In genomic region chr1:26705227-26705626, GRCh38 we compare ENCODE assay signal across 8 cellular contexts. TPM values are rescaled to one million over a fixed set of nuclear protein-coding genes. Genes with fewer than 3 reads are reported as not detected.
DNase-seq lines count a peak whose midpoint lies in the region; ATAC-seq and TF ChIP-seq lines count a peak whose summit lies in the region.
"Not testable (repeated sequence)": the region's sequence is repeated elsewhere in the genome, so short reads cannot be mapped to it uniquely, and the experiment has no call there.

No MANE protein-coding gene starts in this region.

- not testable (repeated sequence) for H3K27ac Mint-ChIP-seq in CD8-positive, alpha-beta T cell

- H3K4me1 ChIP-seq in CD8-positive, alpha-beta T cell (ENCODE audit: insufficient read depth, low read length): peaks cover 71% of the 10 kb centered on the region
- H3K4me1 ChIP-seq in KMS-11 (ENCODE audit: low read depth, poor library complexity, severe bottlenecking) (peaks cover 86% of the 10 kb centered on the region), SJSA1 (replicated peaks) (peaks cover 61% of the 10 kb centered on the region), ascending aorta (peaks cover 26 to 82% of the 10 kb centered on the region in 2 donors), esophagus muscularis mucosa (peaks cover 77 to 89% (median 78%) of the 10 kb centered on the region in 4 donors), mesenchymal stem cell (ENCODE audit: control insufficient read depth, insufficient read depth, low read depth, low read length) (peaks cover 13% of the 10 kb centered on the region), psoas muscle (peaks cover 71% of the 10 kb centered on the region), thyroid gland (peaks cover 61 to 78% of the 10 kb centered on the region in 2 donors)

- H4K20me1 ChIP-seq in KMS-11 (ENCODE audit: insufficient read depth): peaks cover 51% of the 10 kb centered on the region

- POLR2A ChIA-PET in CD8-positive, alpha-beta T cell (lab: Charles Lee): interaction anchor here (1.1 to 2.1 kb wide), 3 partner anchors 9 to 23 kb away, joined by 3 to 6 read pairs (median 6); partner anchors contain the start of gene ARID1A

- peak overlapping the region; percentile 36; the same call in 1 of the 2 replicates for H3K4me2 ChIP-seq in KMS-11
- not testable (repeated sequence) for H3K4me2 ChIP-seq in mesenchymal stem cell (ENCODE audit: low read length, poor library complexity, severe bottlenecking)

- not testable (repeated sequence) for TF ChIP-seq CTCF in CD8-positive, alpha-beta T cell (IDR thresholded peaks at IDR 0.05); KMS-11 (conservative IDR thresholded peaks at IDR 0.05; ENCODE audit: low read depth, low read length); ascending aorta (IDR thresholded peaks at IDR 0.05); esophagus muscularis mucosa (IDR thresholded peaks at IDR 0.05); psoas muscle (IDR thresholded peaks at IDR 0.05); thyroid gland (IDR thresholded peaks at IDR 0.05)

- intact Hi-C loops in CD8-positive, alpha-beta T cell (cut with DNase I, micrococcal nuclease); ascending aorta (cut with DNase I); esophagus muscularis mucosa (cut with DNase I); thyroid gland (cut with DNase I): not testable (repeated sequence)
- intact Hi-C loops in psoas muscle (cut with DNase I): loop anchor here in 1 of 2 donors (10.0 kb wide), 1 partner anchor 60 kb away; no protein-coding TSS in a partner anchor

- not testable (repeated sequence) for H2BK12ac ChIP-seq in mesenchymal stem cell (ENCODE audit: low read length in 2 of 2)

- not testable (repeated sequence) for H3K14ac ChIP-seq in mesenchymal stem cell (ENCODE audit: low read length in 2 of 2)

- not testable (repeated sequence) for H3K9ac ChIP-seq in KMS-11; mesenchymal stem cell (ENCODE audit: low read length)

- DNase-seq in CD8-positive, alpha-beta T cell; SJSA1 (ENCODE audit: low read depth in 1 of 2, low spot score in 2 of 2); ascending aorta (ENCODE audit: low spot score in 2 of 2); esophagus muscularis mucosa (ENCODE audit: extremely low spot score); mesenchymal stem cell; psoas muscle; thyroid gland: not testable (repeated sequence)

- H3K27me3 Mint-ChIP-seq in CD8-positive, alpha-beta T cell (ENCODE audit: low read depth): not testable (repeated sequence)

- 95% methylated on average over 4 of the region's 4 CpGs for WGBS in esophagus muscularis mucosa
- 95% methylated on average over 3 of the region's 4 CpGs for WGBS in mesenchymal stem cell
- 81 to 98% (median 82%) methylated on average over 4 of the region's 4 CpGs for WGBS in psoas muscle, 3 donors
- 75 to 81% methylated on average over 4 of the region's 4 CpGs for WGBS in thyroid gland, 2 donors

- not testable (repeated sequence) for H2BK5ac ChIP-seq in mesenchymal stem cell (ENCODE audit: low read depth, low read length, poor library complexity, severe bottlenecking)

- H3K79me1 ChIP-seq in mesenchymal stem cell (replicated peaks; ENCODE audit: low read length, poor library complexity, severe bottlenecking): not testable (repeated sequence)

- H4K91ac ChIP-seq in mesenchymal stem cell (ENCODE audit: low read length): not testable (repeated sequence)

- H2BK15ac ChIP-seq in mesenchymal stem cell (ENCODE audit: low read depth, poor library complexity, severe bottlenecking): not testable (repeated sequence)

- H3K4me3 Mint-ChIP-seq in CD8-positive, alpha-beta T cell: peak overlapping the region; percentile 9

- not testable (repeated sequence) for H3K9me3 Mint-ChIP-seq in CD8-positive, alpha-beta T cell

- CTCF ChIA-PET in CD8-positive, alpha-beta T cell (lab: Charles Lee): interaction anchor here (1.3 to 4.8 kb wide), 2 partner anchors 13 to 83 kb away, joined by 5 to 17 read pairs; no protein-coding TSS in a partner anchor

- not testable (repeated sequence) for H4K8ac ChIP-seq in mesenchymal stem cell (ENCODE audit: low read length)

- not testable (repeated sequence) for H3K9me3 ChIP-seq in CD8-positive, alpha-beta T cell (ENCODE audit: low read length); SJSA1 (replicated peaks); ascending aorta; esophagus muscularis mucosa; mesenchymal stem cell (ENCODE audit: control insufficient read depth, low read length); psoas muscle; thyroid gland

- H3K27ac ChIP-seq in CD8-positive, alpha-beta T cell (ENCODE audit: low read depth, low read length); KMS-11: not testable (repeated sequence)
- H3K27ac ChIP-seq in SJSA1 (0 out of 2 replicates have a peak overlapping the region, but pooled peaks have one; percentile 27), ascending aorta (peak overlapping the region; percentile 38 to 62), esophagus muscularis mucosa (replicated peaks in 1 of 4) (peak overlapping the region in 3 of 4 donors; percentile 44 to 77 (median 70)), mesenchymal stem cell (ENCODE audit: low read length, poor library complexity, severe bottlenecking) (peak overlapping the region; percentile 41), psoas muscle (peak overlapping the region; percentile 69), thyroid gland (peak overlapping the region; percentile 9 to 58 (median 55))

- TF ChIP-seq POLR2A in esophagus muscularis mucosa (IDR thresholded peaks at IDR 0.05; ENCODE audit: low read depth); thyroid gland (IDR thresholded peaks at IDR 0.05): not testable (repeated sequence)

- H2AK5ac ChIP-seq in mesenchymal stem cell (ENCODE audit: low read length, severe bottlenecking): not testable (repeated sequence)

- H3K27me3 ChIP-seq in CD8-positive, alpha-beta T cell (ENCODE audit: insufficient read depth, low read length); KMS-11 (ENCODE audit: insufficient read depth, low read depth); SJSA1 (replicated peaks); ascending aorta; esophagus muscularis mucosa; mesenchymal stem cell (ENCODE audit: control insufficient read depth in 1 of 2, insufficient read depth in 1 of 2, low read length in 2 of 2); psoas muscle (ENCODE audit: insufficient read depth in 3 of 3, low read length in 2 of 3); thyroid gland: not testable (repeated sequence)

- H2BK120ac ChIP-seq in mesenchymal stem cell (ENCODE audit: low read depth, low read length): not testable (repeated sequence)

- H3K4me1 Mint-ChIP-seq in CD8-positive, alpha-beta T cell (ENCODE audit: low read depth): peaks cover 43% of the 10 kb centered on the region

- not testable (repeated sequence) for TF ChIP-seq EP300 in esophagus muscularis mucosa (IDR thresholded peaks at IDR 0.05)

- not testable (repeated sequence) for H3K23ac ChIP-seq in mesenchymal stem cell (ENCODE audit: low read length in 2 of 2)

- not testable (repeated sequence) for H3K36me3 ChIP-seq in CD8-positive, alpha-beta T cell (ENCODE audit: insufficient read depth, low read length); KMS-11 (ENCODE audit: insufficient read depth); ascending aorta; esophagus muscularis mucosa; mesenchymal stem cell (ENCODE audit: control insufficient read depth in 1 of 2, insufficient read depth in 2 of 2, low read depth in 1 of 2, low read length in 2 of 2); psoas muscle (ENCODE audit: insufficient read depth in 1 of 2, low read depth in 1 of 2); thyroid gland
- peaks cover 47% of the 10 kb centered on the region for H3K36me3 ChIP-seq in SJSA1

- peaks cover 42% of the 10 kb centered on the region for H3K36me3 Mint-ChIP-seq in CD8-positive, alpha-beta T cell

- not testable (repeated sequence) for H3K4me3 ChIP-seq in CD8-positive, alpha-beta T cell (ENCODE audit: low read depth, low read length); KMS-11 (IDR thresholded peaks at IDR 0.05; ENCODE audit: insufficient read depth, low read depth, low read length); SJSA1; ascending aorta; esophagus muscularis mucosa; psoas muscle; thyroid gland (replicated peaks in 1 of 3)
- H3K4me3 ChIP-seq in mesenchymal stem cell (ENCODE audit: insufficient read depth in 1 of 2, low read depth in 1 of 2, low read length in 2 of 2): peak overlapping the region in 1 of 2 experiments; percentile 28

- H3K4ac ChIP-seq in mesenchymal stem cell (ENCODE audit: low read depth in 1 of 2, low read length in 2 of 2): not testable (repeated sequence)

- not testable (repeated sequence) for H2AFZ ChIP-seq in KMS-11 (ENCODE audit: low read depth); mesenchymal stem cell (ENCODE audit: low read depth, low read length)

- not testable (repeated sequence) for H3K18ac ChIP-seq in mesenchymal stem cell (ENCODE audit: low read depth in 1 of 2, low read length in 2 of 2)

- peaks cover 95% of the 10 kb centered on the region for H3K79me2 ChIP-seq in KMS-11 (ENCODE audit: insufficient read depth, low read depth)

- not testable (repeated sequence) for ATAC-seq in CD8-positive, alpha-beta T cell; psoas muscle

RNA-seq across cellular contexts. Expression of gene ARID1A, which starts 9.4 kb away (rescaled TPM):
- total RNA-seq in CD8-positive, alpha-beta T cell: 100 to 1,000 TPM; 104 to 105 TPM
- 22.2 and 23.4 TPM in 2 replicates for total RNA-seq in SJSA1 (2014; rRNA removed; shearing (Covaris generic))
- total RNA-seq in ascending aorta (104 TPM), esophagus muscularis mucosa (10 to 100 TPM; 36.8 to 76.2 (median 44.5) TPM), psoas muscle (10 to 100 TPM; 32.2 to 44.4 (median 39.6) TPM), thyroid gland (10 to 100 TPM; 44.1 to 97.3 (median 78.4) TPM)
- 46.7 TPM for polyA plus RNA-seq in mesenchymal stem cell (2013, experiment 1 of 2)
- polyA plus RNA-seq in mesenchymal stem cell (2013, experiment 2 of 2): 43.3 TPM
- polyA plus RNA-seq in psoas muscle: 10 to 100 TPM in 2 of 3 donors, 1 to 10 TPM in 1; 8.8 to 20.8 (median 12.9) TPM
